Comparison of ENCODE assay signal across 20 cellular contexts in the genomic region with DNA sequence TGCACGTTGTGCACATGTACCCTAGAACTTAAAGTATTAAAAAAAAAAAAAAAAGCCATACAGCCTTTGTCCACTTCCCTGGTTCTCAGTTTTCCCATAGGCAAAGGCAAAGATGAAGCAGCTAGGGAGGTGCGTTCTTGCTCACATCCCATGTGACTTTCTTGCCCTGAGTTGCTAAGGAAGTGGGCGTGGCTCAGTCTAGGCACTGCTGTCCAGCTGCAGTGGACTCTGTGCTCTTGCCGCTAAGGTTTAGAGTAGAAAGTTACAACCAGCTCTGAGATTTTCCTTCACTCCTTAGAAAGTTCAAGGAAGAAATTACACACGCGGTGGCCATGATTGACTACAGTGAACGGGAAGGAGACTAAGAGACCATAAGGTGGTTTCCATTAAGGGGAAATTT.
"Had no signal": no experiment of that assay in that cellular context is flagged by ENCODE, and none has a peak within 500 bp of the region (broad histone marks: within the 10 kb centered on the region; RNA-seq: fewer than 3 reads in every experiment).

No MANE protein-coding gene starts in this region.

- H3K36me3 ChIP-seq: brain microvascular endothelial cell, colonic mucosa, tibial nerve had no signal

- H3K4me3 ChIP-seq: colonic mucosa, tibial nerve had no signal

- DNase-seq: activated CD4-positive, alpha-beta T cell treated with anti-CD3 and anti-CD28 coated beads, Interleukin-2, amount 50 U/mL, for 1 hour; activated CD8-positive, alpha-beta memory T cell treated with anti-CD3 and anti-CD28 coated beads for 24 hours; activated CD8-positive, alpha-beta memory T cell treated with anti-CD3 and anti-CD28 coated beads, Interleukin-2, amount 50 U/mL, for 48 hours; activated effector memory CD4-positive, alpha-beta T cell treated with Interleukin-2 at 50 U/mL for 16 hours; activated naive CD4-positive, alpha-beta T cell treated with anti-CD3 and anti-CD28 coated beads, Interleukin-2, amount 50 U/mL, for 16 hours; activated T-cell treated with anti-CD3 and anti-CD28 coated beads, Interleukin-2, amount 50 U/mL, for 48 hours; aorta; brain microvascular endothelial cell; colonic mucosa; endodermal cell; foreskin keratinocyte; hypothalamus had no signal

- H3K27ac ChIP-seq: brain microvascular endothelial cell, colonic mucosa, epithelial cell of prostate, foreskin keratinocyte, tibial nerve had no signal

- H3K9me3 ChIP-seq: colonic mucosa, tibial nerve had no signal

- H3K4me1 ChIP-seq: colonic mucosa had no signal

- FAIRE-seq: keratinocyte had no signal

- ATAC-seq: foreskin keratinocyte, left lobe of liver had no signal

- H3K4me1 Mint-ChIP-seq: central memory CD8-positive, alpha-beta T cell; endodermal cell; mesothelial cell of epicardium had no signal

- H3K27me3 Mint-ChIP-seq: central memory CD8-positive, alpha-beta T cell; stimulated activated naive CD8-positive, alpha-beta T cell treated with anti-CD3 and anti-CD28 coated beads, Interleukin-15, Interleukin-2, amounts not matched to agents 100 ng/mL and 50 ng/mL, for 24 hours had no signal

- H3K27ac Mint-ChIP-seq: endodermal cell; mesothelial cell of epicardium; nephron; stimulated activated naive CD8-positive, alpha-beta T cell treated with anti-CD3 and anti-CD28 coated beads, Interleukin-15, Interleukin-2, amounts not matched to agents 100 ng/mL and 50 ng/mL, for 24 hours had no signal

- H3K4me3 Mint-ChIP-seq: central memory CD8-positive, alpha-beta T cell; endodermal cell; mesothelial cell of epicardium; nephron; stimulated activated naive CD8-positive, alpha-beta T cell treated with anti-CD3 and anti-CD28 coated beads, Interleukin-15, Interleukin-2, amounts not matched to agents 100 ng/mL and 50 ng/mL, for 24 hours had no signal

- H3K27me3 ChIP-seq: brain microvascular endothelial cell, colonic mucosa, foreskin keratinocyte, tibial nerve had no signal

- H3K9me3 Mint-ChIP-seq: stimulated activated naive CD8-positive, alpha-beta T cell treated with anti-CD3 and anti-CD28 coated beads, Interleukin-15, Interleukin-2, amounts not matched to agents 100 ng/mL and 50 ng/mL, for 24 hours had no signal
